ENCODE assay signal across 1 cellular context in the genomic region with DNA sequence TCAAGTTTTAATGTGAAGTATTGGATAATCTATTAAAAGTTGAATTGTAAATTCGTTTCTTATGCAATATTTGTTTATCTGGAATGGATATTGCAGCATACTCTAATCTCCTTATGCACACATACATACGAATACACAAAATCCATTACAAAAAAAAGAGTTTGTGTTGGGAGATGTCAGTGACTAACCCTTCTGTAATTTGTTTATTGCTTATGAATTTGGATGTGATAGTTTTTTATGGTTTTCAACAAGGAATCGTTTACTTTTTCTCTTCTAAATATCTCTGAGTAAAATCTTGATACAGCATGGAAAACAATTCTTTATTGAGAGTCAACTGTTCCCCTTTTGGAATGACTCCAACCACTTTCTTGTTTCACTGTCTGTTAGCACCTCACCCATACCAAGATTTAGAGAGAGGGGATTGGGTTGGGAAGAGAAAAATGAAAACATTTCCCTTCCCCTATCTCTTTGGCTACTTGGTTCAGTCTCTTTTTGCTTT.
TF ChIP-seq lines count a peak whose summit lies in the region.

No MANE protein-coding gene starts in this region.

TF ChIP-seq in K562, 482 proteins besides CTCF, POLR2A, EP300 and RAD21 (continued from another document and continues in another):
- TF ChIP-seq BACH1 (tag; IDR thresholded peaks at IDR 0.05) (0 out of 2 replicates have a peak, but pooled peaks have one; percentile 28), NCOA1 (IDR thresholded peaks at IDR 0.05; ENCODE audit: low read depth) (no peak; the same call in 1 of the 2 replicates), LEF1 (IDR thresholded peaks at IDR 0.05) (no peak; the same call in 1 of the 2 replicates), ZNF197 (CRISPR knock-in tag; IDR thresholded peaks at IDR 0.05; ENCODE audit: low read depth) (no peak), POLR3G (IDR thresholded peaks at IDR 0.05; ENCODE audit: extremely low read depth, insufficient read length, insufficient replicate concordance) (no peak), CEBPG (CRISPR knock-in tag; IDR thresholded peaks at IDR 0.05) (no peak), CEBPG (tag; conservative IDR thresholded peaks at IDR 0.05 in 1 of 2, IDR thresholded peaks at IDR 0.05 in 1 of 2) (peak; percentile 91 to 93), SMARCA5 (IDR thresholded peaks at IDR 0.05) (no peak), SP2 (IDR thresholded peaks at IDR 0.05; ENCODE audit: extremely low read depth, low read depth, low read length, poor library complexity, severe bottlenecking) (no peak), TCF3 (CRISPR knock-in tag; IDR thresholded peaks at IDR 0.05) (0 out of 2 replicates have a peak, but pooled peaks have one; percentile 3), ZNF589 (CRISPR knock-in tag; IDR thresholded peaks at IDR 0.05; ENCODE audit: low read depth) (no peak), ZBTB17 (CRISPR knock-in tag; IDR thresholded peaks at IDR 0.05) (no peak), KDM2B (CRISPR knock-in tag; IDR thresholded peaks at IDR 0.05) (no peak), ZBED1 (IDR thresholded peaks at IDR 0.05) (no peak), SMAD1 (IDR thresholded peaks at IDR 0.05; ENCODE audit: low read depth, low read length, partially characterized antibody) (no peak), ZNF785 (CRISPR knock-in tag; IDR thresholded peaks at IDR 0.05) (no peak), CHD1 (IDR thresholded peaks at IDR 0.05; ENCODE audit: low read length) (no peak), MAZ (CRISPR knock-in tag; conservative IDR thresholded peaks at IDR 0.05 in 1 of 2, IDR thresholded peaks at IDR 0.05 in 1 of 2) (0 out of 4 replicates have a peak, but pooled peaks of 1 of the 2 experiments have one; percentile 12), NFIX (CRISPR knock-in tag; IDR thresholded peaks at IDR 0.05; ENCODE audit: low read depth) (no peak), ZNF584 (CRISPR knock-in tag; IDR thresholded peaks at IDR 0.05; ENCODE audit: low read depth) (no peak), NFYB (IDR thresholded peaks at IDR 0.05; ENCODE audit: extremely low read depth, insufficient read length) (no peak), KLF6 (CRISPR knock-in tag; IDR thresholded peaks at IDR 0.05; ENCODE audit: borderline replicate concordance) (no peak), NR2F6 (CRISPR knock-in tag; IDR thresholded peaks at IDR 0.05) (no peak), ASH1L (IDR thresholded peaks at IDR 0.05; ENCODE audit: borderline replicate concordance, low read depth, partially characterized antibody) (no peak), DACH1 (IDR thresholded peaks at IDR 0.05; ENCODE audit: partially characterized antibody) (no peak), ZSCAN29 (IDR thresholded peaks at IDR 0.05) (no peak), FOXP1 (CRISPR knock-in tag; IDR thresholded peaks at IDR 0.05) (no peak), NR4A1 (CRISPR knock-in tag; IDR thresholded peaks at IDR 0.05) (no peak), NR4A1 (tag; IDR thresholded peaks at IDR 0.05) (no peak), GABPB1 (CRISPR knock-in tag; IDR thresholded peaks at IDR 0.05) (no peak), MCM2 (IDR thresholded peaks at IDR 0.05; ENCODE audit: low read depth) (no peak), TAL1 (IDR thresholded peaks at IDR 0.05) (peak; percentile 16; the same call in 1 of the 2 replicates)
- TF ChIP-seq, protein P1, sequence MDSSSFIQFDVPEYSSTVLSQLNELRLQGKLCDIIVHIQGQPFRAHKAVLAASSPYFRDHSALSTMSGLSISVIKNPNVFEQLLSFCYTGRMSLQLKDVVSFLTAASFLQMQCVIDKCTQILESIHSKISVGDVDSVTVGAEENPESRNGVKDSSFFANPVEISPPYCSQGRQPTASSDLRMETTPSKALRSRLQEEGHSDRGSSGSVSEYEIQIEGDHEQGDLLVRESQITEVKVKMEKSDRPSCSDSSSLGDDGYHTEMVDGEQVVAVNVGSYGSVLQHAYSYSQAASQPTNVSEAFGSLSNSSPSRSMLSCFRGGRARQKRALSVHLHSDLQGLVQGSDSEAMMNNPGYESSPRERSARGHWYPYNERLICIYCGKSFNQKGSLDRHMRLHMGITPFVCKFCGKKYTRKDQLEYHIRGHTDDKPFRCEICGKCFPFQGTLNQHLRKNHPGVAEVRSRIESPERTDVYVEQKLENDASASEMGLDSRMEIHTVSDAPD (CRISPR knock-in tag; IDR thresholded peaks at IDR 0.05): no peak
- TF ChIP-seq, protein P2, sequence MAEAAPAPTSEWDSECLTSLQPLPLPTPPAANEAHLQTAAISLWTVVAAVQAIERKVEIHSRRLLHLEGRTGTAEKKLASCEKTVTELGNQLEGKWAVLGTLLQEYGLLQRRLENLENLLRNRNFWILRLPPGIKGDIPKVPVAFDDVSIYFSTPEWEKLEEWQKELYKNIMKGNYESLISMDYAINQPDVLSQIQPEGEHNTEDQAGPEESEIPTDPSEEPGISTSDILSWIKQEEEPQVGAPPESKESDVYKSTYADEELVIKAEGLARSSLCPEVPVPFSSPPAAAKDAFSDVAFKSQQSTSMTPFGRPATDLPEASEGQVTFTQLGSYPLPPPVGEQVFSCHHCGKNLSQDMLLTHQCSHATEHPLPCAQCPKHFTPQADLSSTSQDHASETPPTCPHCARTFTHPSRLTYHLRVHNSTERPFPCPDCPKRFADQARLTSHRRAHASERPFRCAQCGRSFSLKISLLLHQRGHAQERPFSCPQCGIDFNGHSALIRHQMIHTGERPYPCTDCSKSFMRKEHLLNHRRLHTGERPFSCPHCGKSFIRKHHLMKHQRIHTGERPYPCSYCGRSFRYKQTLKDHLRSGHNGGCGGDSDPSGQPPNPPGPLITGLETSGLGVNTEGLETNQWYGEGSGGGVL (CRISPR knock-in tag; IDR thresholded peaks at IDR 0.05): no peak
- TF ChIP-seq, protein P3, sequence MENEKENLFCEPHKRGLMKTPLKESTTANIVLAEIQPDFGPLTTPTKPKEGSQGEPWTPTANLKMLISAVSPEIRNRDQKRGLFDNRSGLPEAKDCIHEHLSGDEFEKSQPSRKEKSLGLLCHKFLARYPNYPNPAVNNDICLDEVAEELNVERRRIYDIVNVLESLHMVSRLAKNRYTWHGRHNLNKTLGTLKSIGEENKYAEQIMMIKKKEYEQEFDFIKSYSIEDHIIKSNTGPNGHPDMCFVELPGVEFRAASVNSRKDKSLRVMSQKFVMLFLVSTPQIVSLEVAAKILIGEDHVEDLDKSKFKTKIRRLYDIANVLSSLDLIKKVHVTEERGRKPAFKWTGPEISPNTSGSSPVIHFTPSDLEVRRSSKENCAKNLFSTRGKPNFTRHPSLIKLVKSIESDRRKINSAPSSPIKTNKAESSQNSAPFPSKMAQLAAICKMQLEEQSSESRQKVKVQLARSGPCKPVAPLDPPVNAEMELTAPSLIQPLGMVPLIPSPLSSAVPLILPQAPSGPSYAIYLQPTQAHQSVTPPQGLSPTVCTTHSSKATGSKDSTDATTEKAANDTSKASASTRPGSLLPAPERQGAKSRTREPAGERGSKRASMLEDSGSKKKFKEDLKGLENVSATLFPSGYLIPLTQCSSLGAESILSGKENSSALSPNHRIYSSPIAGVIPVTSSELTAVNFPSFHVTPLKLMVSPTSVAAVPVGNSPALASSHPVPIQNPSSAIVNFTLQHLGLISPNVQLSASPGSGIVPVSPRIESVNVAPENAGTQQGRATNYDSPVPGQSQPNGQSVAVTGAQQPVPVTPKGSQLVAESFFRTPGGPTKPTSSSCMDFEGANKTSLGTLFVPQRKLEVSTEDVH (IDR thresholded peaks at IDR 0.05; ENCODE audit: low read depth, partially characterized antibody): no peak
- TF ChIP-seq, protein P4, sequence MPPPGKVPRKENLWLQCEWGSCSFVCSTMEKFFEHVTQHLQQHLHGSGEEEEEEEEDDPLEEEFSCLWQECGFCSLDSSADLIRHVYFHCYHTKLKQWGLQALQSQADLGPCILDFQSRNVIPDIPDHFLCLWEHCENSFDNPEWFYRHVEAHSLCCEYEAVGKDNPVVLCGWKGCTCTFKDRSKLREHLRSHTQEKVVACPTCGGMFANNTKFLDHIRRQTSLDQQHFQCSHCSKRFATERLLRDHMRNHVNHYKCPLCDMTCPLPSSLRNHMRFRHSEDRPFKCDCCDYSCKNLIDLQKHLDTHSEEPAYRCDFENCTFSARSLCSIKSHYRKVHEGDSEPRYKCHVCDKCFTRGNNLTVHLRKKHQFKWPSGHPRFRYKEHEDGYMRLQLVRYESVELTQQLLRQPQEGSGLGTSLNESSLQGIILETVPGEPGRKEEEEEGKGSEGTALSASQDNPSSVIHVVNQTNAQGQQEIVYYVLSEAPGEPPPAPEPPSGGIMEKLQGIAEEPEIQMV (tag; conservative IDR thresholded peaks at IDR 0.05; ENCODE audit: low read depth): no peak
- TF ChIP-seq, protein P5, sequence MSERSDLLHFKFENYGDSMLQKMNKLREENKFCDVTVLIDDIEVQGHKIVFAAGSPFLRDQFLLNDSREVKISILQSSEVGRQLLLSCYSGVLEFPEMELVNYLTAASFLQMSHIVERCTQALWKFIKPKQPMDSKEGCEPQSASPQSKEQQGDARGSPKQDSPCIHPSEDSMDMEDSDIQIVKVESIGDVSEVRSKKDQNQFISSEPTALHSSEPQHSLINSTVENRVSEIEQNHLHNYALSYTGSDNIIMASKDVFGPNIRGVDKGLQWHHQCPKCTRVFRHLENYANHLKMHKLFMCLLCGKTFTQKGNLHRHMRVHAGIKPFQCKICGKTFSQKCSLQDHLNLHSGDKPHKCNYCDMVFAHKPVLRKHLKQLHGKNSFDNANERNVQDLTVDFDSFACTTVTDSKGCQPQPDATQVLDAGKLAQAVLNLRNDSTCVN (CRISPR knock-in tag; IDR thresholded peaks at IDR 0.05): no peak
- TF ChIP-seq, protein P6, sequence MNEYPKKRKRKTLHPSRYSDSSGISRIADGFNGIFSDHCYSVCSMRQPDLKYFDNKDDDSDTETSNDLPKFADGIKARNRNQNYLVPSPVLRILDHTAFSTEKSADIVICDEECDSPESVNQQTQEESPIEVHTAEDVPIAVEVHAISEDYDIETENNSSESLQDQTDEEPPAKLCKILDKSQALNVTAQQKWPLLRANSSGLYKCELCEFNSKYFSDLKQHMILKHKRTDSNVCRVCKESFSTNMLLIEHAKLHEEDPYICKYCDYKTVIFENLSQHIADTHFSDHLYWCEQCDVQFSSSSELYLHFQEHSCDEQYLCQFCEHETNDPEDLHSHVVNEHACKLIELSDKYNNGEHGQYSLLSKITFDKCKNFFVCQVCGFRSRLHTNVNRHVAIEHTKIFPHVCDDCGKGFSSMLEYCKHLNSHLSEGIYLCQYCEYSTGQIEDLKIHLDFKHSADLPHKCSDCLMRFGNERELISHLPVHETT (CRISPR knock-in tag; conservative IDR thresholded peaks at IDR 0.05 in 1 of 2, IDR thresholded peaks at IDR 0.05 in 1 of 2): no peak
- TF ChIP-seq, protein P7, sequence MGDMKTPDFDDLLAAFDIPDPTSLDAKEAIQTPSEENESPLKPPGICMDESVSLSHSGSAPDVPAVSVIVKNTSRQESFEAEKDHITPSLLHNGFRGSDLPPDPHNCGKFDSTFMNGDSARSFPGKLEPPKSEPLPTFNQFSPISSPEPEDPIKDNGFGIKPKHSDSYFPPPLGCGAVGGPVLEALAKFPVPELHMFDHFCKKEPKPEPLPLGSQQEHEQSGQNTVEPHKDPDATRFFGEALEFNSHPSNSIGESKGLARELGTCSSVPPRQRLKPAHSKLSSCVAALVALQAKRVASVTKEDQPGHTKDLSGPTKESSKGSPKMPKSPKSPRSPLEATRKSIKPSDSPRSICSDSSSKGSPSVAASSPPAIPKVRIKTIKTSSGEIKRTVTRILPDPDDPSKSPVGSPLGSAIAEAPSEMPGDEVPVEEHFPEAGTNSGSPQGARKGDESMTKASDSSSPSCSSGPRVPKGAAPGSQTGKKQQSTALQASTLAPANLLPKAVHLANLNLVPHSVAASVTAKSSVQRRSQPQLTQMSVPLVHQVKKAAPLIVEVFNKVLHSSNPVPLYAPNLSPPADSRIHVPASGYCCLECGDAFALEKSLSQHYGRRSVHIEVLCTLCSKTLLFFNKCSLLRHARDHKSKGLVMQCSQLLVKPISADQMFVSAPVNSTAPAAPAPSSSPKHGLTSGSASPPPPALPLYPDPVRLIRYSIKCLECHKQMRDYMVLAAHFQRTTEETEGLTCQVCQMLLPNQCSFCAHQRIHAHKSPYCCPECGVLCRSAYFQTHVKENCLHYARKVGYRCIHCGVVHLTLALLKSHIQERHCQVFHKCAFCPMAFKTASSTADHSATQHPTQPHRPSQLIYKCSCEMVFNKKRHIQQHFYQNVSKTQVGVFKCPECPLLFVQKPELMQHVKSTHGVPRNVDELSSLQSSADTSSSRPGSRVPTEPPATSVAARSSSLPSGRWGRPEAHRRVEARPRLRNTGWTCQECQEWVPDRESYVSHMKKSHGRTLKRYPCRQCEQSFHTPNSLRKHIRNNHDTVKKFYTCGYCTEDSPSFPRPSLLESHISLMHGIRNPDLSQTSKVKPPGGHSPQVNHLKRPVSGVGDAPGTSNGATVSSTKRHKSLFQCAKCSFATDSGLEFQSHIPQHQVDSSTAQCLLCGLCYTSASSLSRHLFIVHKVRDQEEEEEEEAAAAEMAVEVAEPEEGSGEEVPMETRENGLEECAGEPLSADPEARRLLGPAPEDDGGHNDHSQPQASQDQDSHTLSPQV (IDR thresholded peaks at IDR 0.05): no peak
- TF ChIP-seq, protein P8, sequence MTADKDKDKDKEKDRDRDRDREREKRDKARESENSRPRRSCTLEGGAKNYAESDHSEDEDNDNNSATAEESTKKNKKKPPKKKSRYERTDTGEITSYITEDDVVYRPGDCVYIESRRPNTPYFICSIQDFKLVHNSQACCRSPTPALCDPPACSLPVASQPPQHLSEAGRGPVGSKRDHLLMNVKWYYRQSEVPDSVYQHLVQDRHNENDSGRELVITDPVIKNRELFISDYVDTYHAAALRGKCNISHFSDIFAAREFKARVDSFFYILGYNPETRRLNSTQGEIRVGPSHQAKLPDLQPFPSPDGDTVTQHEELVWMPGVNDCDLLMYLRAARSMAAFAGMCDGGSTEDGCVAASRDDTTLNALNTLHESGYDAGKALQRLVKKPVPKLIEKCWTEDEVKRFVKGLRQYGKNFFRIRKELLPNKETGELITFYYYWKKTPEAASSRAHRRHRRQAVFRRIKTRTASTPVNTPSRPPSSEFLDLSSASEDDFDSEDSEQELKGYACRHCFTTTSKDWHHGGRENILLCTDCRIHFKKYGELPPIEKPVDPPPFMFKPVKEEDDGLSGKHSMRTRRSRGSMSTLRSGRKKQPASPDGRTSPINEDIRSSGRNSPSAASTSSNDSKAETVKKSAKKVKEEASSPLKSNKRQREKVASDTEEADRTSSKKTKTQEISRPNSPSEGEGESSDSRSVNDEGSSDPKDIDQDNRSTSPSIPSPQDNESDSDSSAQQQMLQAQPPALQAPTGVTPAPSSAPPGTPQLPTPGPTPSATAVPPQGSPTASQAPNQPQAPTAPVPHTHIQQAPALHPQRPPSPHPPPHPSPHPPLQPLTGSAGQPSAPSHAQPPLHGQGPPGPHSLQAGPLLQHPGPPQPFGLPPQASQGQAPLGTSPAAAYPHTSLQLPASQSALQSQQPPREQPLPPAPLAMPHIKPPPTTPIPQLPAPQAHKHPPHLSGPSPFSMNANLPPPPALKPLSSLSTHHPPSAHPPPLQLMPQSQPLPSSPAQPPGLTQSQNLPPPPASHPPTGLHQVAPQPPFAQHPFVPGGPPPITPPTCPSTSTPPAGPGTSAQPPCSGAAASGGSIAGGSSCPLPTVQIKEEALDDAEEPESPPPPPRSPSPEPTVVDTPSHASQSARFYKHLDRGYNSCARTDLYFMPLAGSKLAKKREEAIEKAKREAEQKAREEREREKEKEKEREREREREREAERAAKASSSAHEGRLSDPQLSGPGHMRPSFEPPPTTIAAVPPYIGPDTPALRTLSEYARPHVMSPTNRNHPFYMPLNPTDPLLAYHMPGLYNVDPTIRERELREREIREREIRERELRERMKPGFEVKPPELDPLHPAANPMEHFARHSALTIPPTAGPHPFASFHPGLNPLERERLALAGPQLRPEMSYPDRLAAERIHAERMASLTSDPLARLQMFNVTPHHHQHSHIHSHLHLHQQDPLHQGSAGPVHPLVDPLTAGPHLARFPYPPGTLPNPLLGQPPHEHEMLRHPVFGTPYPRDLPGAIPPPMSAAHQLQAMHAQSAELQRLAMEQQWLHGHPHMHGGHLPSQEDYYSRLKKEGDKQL (CRISPR knock-in tag; IDR thresholded peaks at IDR 0.05; ENCODE audit: borderline replicate concordance): no peak
